ENCODE assay signal across 27 cellular contexts in the genomic region with DNA sequence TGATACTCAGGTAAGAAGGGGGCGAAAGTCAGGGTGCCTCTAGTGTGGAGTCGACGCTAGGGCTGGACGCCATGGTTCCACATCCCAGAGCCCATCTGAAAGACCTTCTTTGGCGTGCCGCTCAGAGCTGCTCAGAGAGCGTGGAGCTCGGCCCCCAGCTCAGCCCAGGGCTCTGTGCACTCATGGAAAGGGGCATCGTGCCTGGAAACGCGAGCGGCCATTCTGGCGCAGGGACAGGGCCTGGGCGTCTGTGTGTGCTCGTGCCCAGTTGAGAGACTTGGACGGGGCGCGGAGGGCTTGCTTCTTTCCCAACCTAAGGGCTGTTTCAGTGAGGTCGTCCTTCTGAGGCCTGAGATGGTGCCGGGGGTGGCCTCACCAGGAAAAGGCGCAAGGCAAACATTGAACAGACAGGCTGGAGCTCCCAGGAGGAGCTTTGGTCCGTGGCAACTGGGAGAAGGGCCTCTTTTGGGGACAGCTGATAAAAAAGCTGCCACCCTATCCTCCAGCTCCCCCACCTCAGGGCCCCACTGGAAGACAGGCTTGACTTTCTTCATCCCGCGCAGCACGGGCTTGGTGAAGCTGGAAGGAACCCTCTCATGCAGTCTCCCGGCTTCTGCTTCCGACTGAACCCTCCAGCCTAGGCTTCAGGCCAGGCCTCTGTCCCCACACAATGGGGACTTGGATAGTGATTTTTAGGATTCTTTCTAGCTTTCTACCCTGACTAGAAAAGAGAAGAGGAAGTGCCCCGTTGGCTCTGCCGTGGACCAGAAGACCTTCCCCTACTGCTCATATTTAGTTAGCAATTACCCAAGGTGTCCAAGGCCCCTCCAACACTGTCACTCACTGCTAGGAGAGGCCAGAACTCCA.
DNase-seq lines count a peak whose midpoint lies in the region; ATAC-seq, FAIRE-seq and TF ChIP-seq lines count a peak whose summit lies in the region.
"Had no signal": no experiment of that assay in that cellular context is flagged by ENCODE, and none has a peak within 500 bp of the region (broad histone marks: within the 10 kb centered on the region; RNA-seq: fewer than 3 reads in every experiment).

No MANE protein-coding gene starts in this region.

- no peaks in the 10 kb centered on the region for H4K20me1 ChIP-seq in K562 (replicated peaks; ENCODE audit: control insufficient read depth, insufficient read depth, low read length)

- no peak for TF ChIP-seq POLR2A in K562 (conservative IDR thresholded peaks at IDR 0.05)
- no peak for TF ChIP-seq POLR2A in testis (IDR thresholded peaks at IDR 0.05)

- in situ Hi-C loops in K562 (cut with MboI) = no loop called here

- ATAC-seq in K562 = no peak
- ATAC-seq: activated T-cell treated with anti-CD3 and anti-CD28 coated beads, Interleukin-2, amount 50 U/mL, for 72 hours; esophagus mucosa; left ventricle myocardium superior had no signal

- intact Hi-C loops in K562 (cut with micrococcal nuclease) (loop anchor here (10.0 kb wide), 1 partner anchor 259 kb away; no protein-coding TSS in a partner anchor), testis (cut with DNase I; ENCODE audit: low total_unique reads) (no loop called here)

- DNase-seq in SIG-M5 treated with dmso at 0.1 percent for 504 hours (lab: John Stamatoyannopoulos, UW; ENCODE audit: unreplicated experiment) = peak; percentile 14
- no peak for DNase-seq in SIG-M5 (lab: John Stamatoyannopoulos, UW)
- no peak for DNase-seq in K562 (ENCODE audit: extremely low read depth in 1 of 4, low spot score in 3 of 4)
- DNase-seq in testis = no peak
- no peak for DNase-seq in activated effector memory CD4-positive, alpha-beta T cell treated with Interleukin-2 at 50 U/mL for 16 hours
- no peak for DNase-seq in NCI-H774 (lab: John Stamatoyannopoulos, UW)
- no peak for DNase-seq in amygdala (lab: John Stamatoyannopoulos, UW)
- DNase-seq: 8988T; activated CD4-positive, CD25-positive, alpha-beta regulatory T cell; activated CD8-positive, alpha-beta memory T cell treated with anti-CD3 and anti-CD28 coated beads for 24 hours; activated naive CD8-positive, alpha-beta T cell treated with anti-CD3 and anti-CD28 coated beads, Interleukin-2, amount 10 ng/mL, durations not matched to agents 7 days and 5 days; activated T-cell treated with anti-CD3 and anti-CD28 coated beads, Interleukin-2, amount 50 U/mL, for 72 hours; DMS 273 treated with DMSO at 0.1 percent for 48 hours; dorsolateral prefrontal cortex; GF-D8; left ventricle myocardium superior; MG63; naive B cell; NCI-H2029 treated with DMSO at 0.1 percent for 48 hours; NCI-H510A; SHP77; stimulated activated CD4-positive, alpha-beta T cell treated with anti-CD3 and anti-CD28 coated beads, Interleukin-12 subunit alpha, Interleukin-12 subunit beta, amount 100 ng/mL, for 4 hours had no signal

- TF ChIP-seq RAD21 in K562 (CRISPR knock-in tag; conservative IDR thresholded peaks at IDR 0.05 in 1 of 2, IDR thresholded peaks at IDR 0.05 in 1 of 2) = no peak

- 81% methylated on average over 28 of the region's 29 CpGs for WGBS in K562 (ENCODE audit: insufficient coverage, low coverage, missing lambda C conversion rate)
- 95 to 97% methylated on average over 23 to 26 of the region's 29 CpGs for WGBS in mesodermal cell (ENCODE audit: insufficient coverage in 2 of 2), 2 experiments
- WGBS in testis, 2 donors = 46 to 76% methylated on average over 9 to 29 of the region's 29 CpGs

- no peaks in the 10 kb centered on the region for H3K9me1 ChIP-seq in K562 (ENCODE audit: control insufficient read depth, insufficient read depth, low read length)

- POLR2A ChIA-PET in K562 (lab: Yijun Ruan, JAX) = interaction anchor here (0.6 to 3.4 kb wide), 7 partner anchors 10 to 399 kb away, joined by 3 to 10 read pairs (median 4); no protein-coding TSS in a partner anchor

- TF ChIP-seq EP300 in K562 (IDR thresholded peaks at IDR 0.05; ENCODE audit: low read length) = no peak

- no peaks in the 10 kb centered on the region; a peak in 1 of 5 replicates for H3K27me3 ChIP-seq in K562 (ENCODE audit: control insufficient read depth in 2 of 2, insufficient read depth in 2 of 2, low read length in 2 of 2)
- no peaks in the 10 kb centered on the region for H3K27me3 ChIP-seq in testis
- H3K27me3 ChIP-seq: dorsolateral prefrontal cortex, MG63 had no signal

- no peak overlapping the region for H2AFZ ChIP-seq in K562 (ENCODE audit: low read depth, low read length)

- no peak overlapping the region for H3K4me2 ChIP-seq in K562 (ENCODE audit: insufficient read depth, low read length)

- FAIRE-seq in K562 (lab: Jason Lieb, UNC) = no peak
- FAIRE-seq: bronchial epithelial cell, GM12892 had no signal

- H3K4me3 ChIP-seq in K562 (no peak overlapping the region), mesodermal cell (ENCODE audit: extremely low read depth, insufficient read depth, low read length, poor library complexity, severe bottlenecking) (no peak overlapping the region), testis (peak overlapping the region; percentile 25 to 41)
- H3K4me3 ChIP-seq: dorsolateral prefrontal cortex, MG63, thoracic aorta had no signal

- TF ChIP-seq CTCF in K562 (IDR thresholded peaks at IDR 0.05 in 2 of 3, conservative IDR thresholded peaks at IDR 0.05 in 1 of 3; ENCODE audit: insufficient read depth in 2 of 3, low read depth in 1 of 3, low read length in 3 of 3) (no peak), testis (IDR thresholded peaks at IDR 0.05) (no peak)

- no TSS peak for BruUV-seq in K562 (replicated peaks; lab: Mats Ljungman, UMichigan)

- peak overlapping the region in 1 of 2 experiments; percentile 72; a peak in 2 of 4 replicates for H3K9ac ChIP-seq in K562 (ENCODE audit: insufficient read depth in 1 of 2, low read depth in 2 of 2, low read length in 2 of 2)

- H3K9me3 ChIP-seq in K562 (replicated peaks; ENCODE audit: control insufficient read depth, insufficient read depth, low read depth, low read length) (no peaks in the 10 kb centered on the region), mesodermal cell (ENCODE audit: control insufficient read depth, low read length) (no peaks in the 10 kb centered on the region), testis (no peaks in the 10 kb centered on the region)
- H3K9me3 ChIP-seq: MG63, thoracic aorta had no signal

- H3K27ac ChIP-seq in K562 (ENCODE audit: extremely low read depth, low read depth, low read length) (no peak overlapping the region), mesodermal cell (ENCODE audit: low read depth, low read length, severe bottlenecking) (peak overlapping the region; percentile 75), testis (no peak overlapping the region)
- H3K27ac ChIP-seq: dorsolateral prefrontal cortex, thoracic aorta had no signal

- CTCF ChIA-PET in K562 (lab: Yijun Ruan, JAX; ENCODE audit: low intra/inter-chr PET ratio) = interaction anchor here (1.2 kb wide), 1 partner anchor 354 kb away, joined by 3 read pairs; no protein-coding TSS in a partner anchor

- H3K4me1 ChIP-seq in K562 (replicated peaks in 1 of 2; ENCODE audit: control insufficient read depth in 2 of 2, insufficient read depth in 2 of 2, low read length in 2 of 2) = peaks cover 14 to 27% of the 10 kb centered on the region in 2 experiments
- peaks cover 41% of the 10 kb centered on the region for H3K4me1 ChIP-seq in mesodermal cell (ENCODE audit: control insufficient read depth, insufficient read depth, low read length, poor library complexity, severe bottlenecking)
- H3K4me1 ChIP-seq in testis = peaks cover 10% of the 10 kb centered on the region

- H3K36me3 ChIP-seq in K562 (ENCODE audit: control insufficient read depth, insufficient read depth, low read length) (no peaks in the 10 kb centered on the region), mesodermal cell (ENCODE audit: control insufficient read depth, insufficient read depth, low read length) (no peaks in the 10 kb centered on the region), testis (ENCODE audit: low read depth, missing control alignments) (no peaks in the 10 kb centered on the region)
- H3K36me3 ChIP-seq: MG63, thoracic aorta had no signal

- H3K79me2 ChIP-seq in K562 (ENCODE audit: control insufficient read depth, insufficient read depth, low read length) = no peaks in the 10 kb centered on the region

TF ChIP-seq in K562, 482 proteins besides CTCF, POLR2A, EP300 and RAD21:
- TF ChIP-seq MTF1 (CRISPR knock-in tag; IDR thresholded peaks at IDR 0.05; ENCODE audit: borderline replicate concordance) (no peak), SRSF3 (IDR thresholded peaks at IDR 0.05; ENCODE audit: insufficient read depth, low read length) (no peak), ZNF449 (CRISPR knock-in tag; IDR thresholded peaks at IDR 0.05) (no peak), SPI1 (IDR thresholded peaks at IDR 0.05; ENCODE audit: borderline replicate concordance, low read depth, low read length) (peak; percentile 61; the same call in 1 of the 2 replicates)

Comparison
In these comparisons a context has a peak if more than half of its experiments do, and no peak if none do; other contexts are left out.
1. H3K4me3 ChIP-seq: peak in testis (2 of 2); none in K562 (single experiment) and mesodermal cell (single experiment).